8 cellular contexts compared by ENCODE assay signal in the genomic region with DNA sequence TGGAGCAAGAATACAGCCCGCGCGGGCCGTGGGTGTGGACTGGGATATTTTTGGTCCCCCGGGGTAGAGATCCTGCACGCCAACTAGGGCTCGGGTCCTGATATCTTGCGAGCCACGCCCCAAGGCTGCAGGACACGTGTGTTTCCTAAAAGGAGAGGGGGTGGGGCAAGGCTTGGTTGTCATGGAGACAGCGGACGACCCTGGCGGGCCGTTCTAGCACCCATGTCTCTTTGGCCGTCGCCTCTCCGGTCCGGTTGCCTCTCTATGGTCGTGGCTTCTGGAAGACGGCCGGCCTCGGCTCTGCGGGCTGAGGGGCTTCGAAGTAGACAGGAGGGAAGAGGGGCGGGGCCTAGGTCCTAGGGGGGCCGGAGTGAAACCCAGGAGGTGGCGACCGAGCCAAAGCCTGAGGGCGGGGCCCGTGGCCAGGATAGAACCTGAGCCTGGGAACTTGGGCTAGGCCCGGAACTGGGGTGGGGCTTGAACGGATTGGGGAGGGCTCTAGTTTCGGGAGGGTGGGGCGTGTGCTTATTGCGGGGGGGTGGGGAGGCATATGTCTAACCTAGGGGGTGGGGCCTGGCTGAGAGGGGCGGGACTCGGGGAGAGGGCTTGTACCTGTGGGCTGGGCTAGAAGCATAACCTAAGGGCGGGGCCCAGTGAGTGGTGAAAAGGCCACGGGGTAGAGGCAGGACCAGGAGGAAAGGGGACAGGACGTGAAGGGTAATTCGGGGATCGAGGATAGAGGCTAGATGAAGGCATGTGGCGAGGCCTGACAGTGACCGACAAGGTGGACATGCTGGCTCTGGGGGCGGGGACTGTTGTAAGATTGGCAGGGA. TPM values are rescaled to one million over a fixed set of nuclear protein-coding genes. Genes with fewer than 3 reads are reported as not detected.
DNase-seq lines count a peak whose midpoint lies in the region; ATAC-seq and TF ChIP-seq lines count a peak whose summit lies in the region.

No MANE protein-coding gene starts in this region.

- CTCF ChIA-PET in activated naive CD4-positive, alpha-beta T cell treated with anti-CD3 and anti-CD28 coated beads, Interleukin-2, amount 10 ng/mL, durations not matched to agents 7 days and 5 days (lab: Charles Lee): interaction anchor here (2.9 kb wide), 1 partner anchor 27 kb away, joined by 11 read pairs; no protein-coding TSS in a partner anchor

- H3K27ac ChIP-seq in GM23338 (ENCODE audit: low read depth) (no peak overlapping the region; the same call in 1 of the 2 replicates), suprapubic skin (peak overlapping the region; percentile 83)

- H4K20me1 ChIP-seq in GM23338 (replicated peaks; ENCODE audit: insufficient read depth): no peaks in the 10 kb centered on the region

- H3K9me2 ChIP-seq in GM23338 (ENCODE audit: insufficient read depth): no peaks in the 10 kb centered on the region

- H3K36me3 ChIP-seq in GM23338 (ENCODE audit: insufficient read depth): no peaks in the 10 kb centered on the region
- H3K36me3 ChIP-seq in suprapubic skin: no peaks in the 10 kb centered on the region

- WGBS in suprapubic skin: under 1% methylated on average over 37 of the region's 45 CpGs

- TF ChIP-seq EP300 in suprapubic skin (IDR thresholded peaks at IDR 0.05): no peak

- peaks cover 24% of the 10 kb centered on the region for H3K27me3 ChIP-seq in GM23338 (ENCODE audit: insufficient read depth)
- H3K27me3 ChIP-seq in suprapubic skin: no peaks in the 10 kb centered on the region

- in situ Hi-C loops in SK-MEL-5 (cut with HindIII; ENCODE audit: low pct_unique_long_range_greater_than_20kb, low sequenced_read_pairs): no loop called here

- no peaks in the 10 kb centered on the region; the same call in 2 of the 3 replicates for H3K36me3 Mint-ChIP-seq in GM23338 (ENCODE audit: low read depth)
- no peaks in the 10 kb centered on the region for H3K36me3 Mint-ChIP-seq in activated naive CD4-positive, alpha-beta T cell treated with anti-CD3 and anti-CD28 coated beads, Interleukin-2, amount 10 ng/mL, durations not matched to agents 7 days and 5 days

- H3K4me3 ChIP-seq in GM23338 (peak overlapping the region; percentile 92), suprapubic skin (peak overlapping the region; percentile 74)

- DNase-seq in EH (ENCODE audit: low read depth) (peak; percentile 97), GM23338 (ENCODE audit: low spot score) (peak; percentile 98), LoVo (ENCODE audit: low spot score) (peak; percentile 85), SK-MEL-5 (ENCODE audit: low read depth, low spot score) (peak; percentile 95), germinal center (ENCODE audit: low spot score) (peak; percentile 84), occipital lobe (lab: John Stamatoyannopoulos, UW) (peak; percentile 97), suprapubic skin (ENCODE audit: low spot score in 2 of 2) (peak; percentile 99)
- DNase-seq in activated naive CD4-positive, alpha-beta T cell treated with anti-CD3 and anti-CD28 coated beads, Interleukin-2, amount 10 ng/mL, durations not matched to agents 7 days and 5 days: peak; percentile 97

- no peaks in the 10 kb centered on the region for H3K9me3 Mint-ChIP-seq in GM23338
- H3K9me3 Mint-ChIP-seq in activated naive CD4-positive, alpha-beta T cell treated with anti-CD3 and anti-CD28 coated beads, Interleukin-2, amount 10 ng/mL, durations not matched to agents 7 days and 5 days: no peaks in the 10 kb centered on the region

- ATAC-seq in GM23338: peak; percentile 60

- peaks cover 21% of the 10 kb centered on the region for H3K27me3 Mint-ChIP-seq in GM23338 (ENCODE audit: insufficient read depth, low read depth, poor library complexity)
- H3K27me3 Mint-ChIP-seq in activated naive CD4-positive, alpha-beta T cell treated with anti-CD3 and anti-CD28 coated beads, Interleukin-2, amount 10 ng/mL, durations not matched to agents 7 days and 5 days: peaks cover 64% of the 10 kb centered on the region

- peaks cover 12% of the 10 kb centered on the region for H3K4me1 ChIP-seq in GM23338 (ENCODE audit: insufficient read depth)
- peaks cover 43% of the 10 kb centered on the region for H3K4me1 ChIP-seq in suprapubic skin

- no peaks in the 10 kb centered on the region for H3K9me3 ChIP-seq in suprapubic skin

- peak overlapping the region; percentile 94 for H3K4me3 Mint-ChIP-seq in GM23338
- peak overlapping the region; percentile 82 for H3K4me3 Mint-ChIP-seq in activated naive CD4-positive, alpha-beta T cell treated with anti-CD3 and anti-CD28 coated beads, Interleukin-2, amount 10 ng/mL, durations not matched to agents 7 days and 5 days

- H3K79me2 ChIP-seq in GM23338 (replicated peaks; ENCODE audit: insufficient read depth): no peaks in the 10 kb centered on the region

- no peak for TF ChIP-seq POLR2A in suprapubic skin (IDR thresholded peaks at IDR 0.05)

- H3K4me1 Mint-ChIP-seq in GM23338: peaks cover 23% of the 10 kb centered on the region
- peaks cover 46% of the 10 kb centered on the region for H3K4me1 Mint-ChIP-seq in activated naive CD4-positive, alpha-beta T cell treated with anti-CD3 and anti-CD28 coated beads, Interleukin-2, amount 10 ng/mL, durations not matched to agents 7 days and 5 days

- H3K4me2 ChIP-seq in GM23338: peak overlapping the region; percentile 96

- H2AFZ ChIP-seq in GM23338: peak overlapping the region; percentile 100

- TF ChIP-seq CTCF in GM23338 (conservative IDR thresholded peaks at IDR 0.05; ENCODE audit: low read depth in 2 of 2) (no peak), suprapubic skin (IDR thresholded peaks at IDR 0.05) (no peak)

- H3K27ac Mint-ChIP-seq in GM23338: peak overlapping the region; percentile 98
- peak overlapping the region; percentile 72 for H3K27ac Mint-ChIP-seq in activated naive CD4-positive, alpha-beta T cell treated with anti-CD3 and anti-CD28 coated beads, Interleukin-2, amount 10 ng/mL, durations not matched to agents 7 days and 5 days

- 0 out of 2 replicates have a peak, but pooled peaks cover 6% of the 10 kb centered on the region for H3F3A ChIP-seq in GM23338 (replicated peaks; ENCODE audit: low read depth)

RNA-seq across cellular contexts. Expression of a gene that starts 0.7 kb away (rescaled TPM):
- total RNA-seq in GM23338 (2014; rRNA removed; shearing (Covaris generic)): 9.3 and 11.6 TPM in 2 replicates
- polyA plus RNA-seq in GM23338 (2016; fragmentation: Nextera tagmentation; extraction: Ambion mirVana): 2.1 and 3.5 TPM in 2 replicates
- total RNA-seq in SK-MEL-5 (2014; rRNA removed; shearing (Covaris generic)): 12.2 and 16.6 TPM in 2 replicates
- 41.7 and 47.9 TPM in 2 replicates for polyA plus RNA-seq in SK-MEL-5 (2015; cell fraction: cytosol; rRNA removed)
- 67.5 and 68.9 TPM in 2 replicates for polyA plus RNA-seq in SK-MEL-5 (2015; cell fraction: nucleus; rRNA removed)
- total RNA-seq in occipital lobe: 14.2 TPM
- total RNA-seq in suprapubic skin: 10 to 100 TPM; 25.3 to 53.4 (median 39.5) TPM

RNA-seq across cellular contexts. Expression of a gene that starts 8.9 kb away (rescaled TPM):
- not detected in 2 replicates for total RNA-seq in GM23338 (2014; rRNA removed; shearing (Covaris generic))
- polyA plus RNA-seq in GM23338 (2016; fragmentation: Nextera tagmentation; extraction: Ambion mirVana): not detected in 2 replicates
- not detected in 2 replicates for total RNA-seq in SK-MEL-5 (2014; rRNA removed; shearing (Covaris generic))
- polyA plus RNA-seq in SK-MEL-5 (2015; cell fraction: cytosol; rRNA removed): not detected in 2 replicates
- polyA plus RNA-seq in SK-MEL-5 (2015; cell fraction: nucleus; rRNA removed): 0.35 TPM in 1 of 2 replicates, not detected in the other
- total RNA-seq in occipital lobe (not detected), suprapubic skin (not detected)

RNA-seq across cellular contexts. Expression of a gene that starts 21.1 kb away (rescaled TPM):
- 0.90 and 1.8 TPM in 2 replicates for total RNA-seq in GM23338 (2014; rRNA removed; shearing (Covaris generic))
- 0.40 and 1.8 TPM in 2 replicates for polyA plus RNA-seq in GM23338 (2016; fragmentation: Nextera tagmentation; extraction: Ambion mirVana)
- total RNA-seq in SK-MEL-5 (2014; rRNA removed; shearing (Covaris generic)): 0.08 TPM in 1 of 2 replicates, not detected in the other
- 0.05 and 0.08 TPM in 2 replicates for polyA plus RNA-seq in SK-MEL-5 (2015; cell fraction: cytosol; rRNA removed)
- not detected in 2 replicates for polyA plus RNA-seq in SK-MEL-5 (2015; cell fraction: nucleus; rRNA removed)
- total RNA-seq in occipital lobe (0.94 TPM), suprapubic skin (1 to 10 TPM in 1 of 4 donors, under 1 TPM in 2, not detected in 1; 0.39 to 1.2 (median 0.68) TPM)

RNA-seq across cellular contexts. Expression of a gene that starts 41.9 kb away (rescaled TPM):
- 55.4 and 63.5 TPM in 2 replicates for total RNA-seq in GM23338 (2014; rRNA removed; shearing (Covaris generic))
- 56.9 and 62.2 TPM in 2 replicates for polyA plus RNA-seq in GM23338 (2016; fragmentation: Nextera tagmentation; extraction: Ambion mirVana)
- 58.6 and 59.2 TPM in 2 replicates for total RNA-seq in SK-MEL-5 (2014; rRNA removed; shearing (Covaris generic))
- polyA plus RNA-seq in SK-MEL-5 (2015; cell fraction: cytosol; rRNA removed): 117 and 173 TPM in 2 replicates
- polyA plus RNA-seq in SK-MEL-5 (2015; cell fraction: nucleus; rRNA removed): 57.2 and 80.3 TPM in 2 replicates
- 36.3 TPM for total RNA-seq in occipital lobe
- total RNA-seq in suprapubic skin: 100 to 1,000 TPM in 1 of 4 donors, 10 to 100 TPM in 3; 58.0 to 108 (median 92.9) TPM

RNA-seq across cellular contexts. Expression of a gene that starts 49.7 kb away (rescaled TPM):
- 49.9 and 60.3 TPM in 2 replicates for total RNA-seq in GM23338 (2014; rRNA removed; shearing (Covaris generic))
- polyA plus RNA-seq in GM23338 (2016; fragmentation: Nextera tagmentation; extraction: Ambion mirVana): 36.6 and 43.5 TPM in 2 replicates
- total RNA-seq in SK-MEL-5 (2014; rRNA removed; shearing (Covaris generic)): 53.4 and 59.8 TPM in 2 replicates
- polyA plus RNA-seq in SK-MEL-5 (2015; cell fraction: cytosol; rRNA removed): 78.4 and 93.3 TPM in 2 replicates
- 19.4 and 28.0 TPM in 2 replicates for polyA plus RNA-seq in SK-MEL-5 (2015; cell fraction: nucleus; rRNA removed)
- 19.3 TPM for total RNA-seq in occipital lobe
- 10 to 100 TPM; 44.2 to 71.3 (median 60.5) TPM for total RNA-seq in suprapubic skin
